1 cellular context compared by ENCODE assay signal in genomic region chr3:64651791-64652241, GRCh38.
TF ChIP-seq lines count a peak whose summit lies in the region.

No MANE protein-coding gene starts in this region.

TF ChIP-seq in SK-N-SH treated with all-trans-retinoic acid at 6 μM for 48 hours, 23 proteins besides CTCF, POLR2A, EP300 and RAD21 (continued from another document):
- no peak for TF ChIP-seq CREB5 (CRISPR knock-in tag; IDR thresholded peaks at IDR 0.05; ENCODE audit: low read depth)
- no peak for TF ChIP-seq OSR1 (CRISPR knock-in tag; IDR thresholded peaks at IDR 0.05)
